In the genomic region with DNA sequence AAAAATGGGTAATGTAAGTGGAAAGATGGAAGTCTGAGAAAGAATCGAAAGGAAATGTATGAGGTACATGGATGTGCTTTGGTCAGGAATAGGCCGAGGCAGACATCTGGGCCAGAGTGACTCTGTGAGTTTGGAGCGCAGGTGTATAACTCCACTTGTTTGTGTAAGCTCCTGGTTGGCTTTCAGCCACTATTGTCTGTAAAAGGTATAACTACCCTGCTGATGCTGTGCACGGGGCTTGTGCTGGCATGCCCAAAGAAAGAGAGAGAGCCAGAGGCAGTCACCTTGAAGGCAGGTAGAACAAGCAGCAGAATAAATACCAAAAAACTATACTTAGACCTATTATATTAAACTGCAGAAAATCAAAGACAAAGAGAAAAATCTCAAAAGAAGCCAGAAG, we compare ENCODE assay signal across 1 cellular context.
TF ChIP-seq lines count a peak whose summit lies in the region.

No MANE protein-coding gene starts in this region.

TF ChIP-seq in H1, 55 proteins besides CTCF, POLR2A, EP300 and RAD21 (continued from another document):
- TF ChIP-seq, protein P1, sequence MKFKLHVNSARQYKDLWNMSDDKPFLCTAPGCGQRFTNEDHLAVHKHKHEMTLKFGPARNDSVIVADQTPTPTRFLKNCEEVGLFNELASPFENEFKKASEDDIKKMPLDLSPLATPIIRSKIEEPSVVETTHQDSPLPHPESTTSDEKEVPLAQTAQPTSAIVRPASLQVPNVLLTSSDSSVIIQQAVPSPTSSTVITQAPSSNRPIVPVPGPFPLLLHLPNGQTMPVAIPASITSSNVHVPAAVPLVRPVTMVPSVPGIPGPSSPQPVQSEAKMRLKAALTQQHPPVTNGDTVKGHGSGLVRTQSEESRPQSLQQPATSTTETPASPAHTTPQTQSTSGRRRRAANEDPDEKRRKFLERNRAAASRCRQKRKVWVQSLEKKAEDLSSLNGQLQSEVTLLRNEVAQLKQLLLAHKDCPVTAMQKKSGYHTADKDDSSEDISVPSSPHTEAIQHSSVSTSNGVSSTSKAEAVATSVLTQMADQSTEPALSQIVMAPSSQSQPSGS (IDR thresholded peaks at IDR 0.05; ENCODE audit: low read length): no peak
- no peak for TF ChIP-seq SP1 (IDR thresholded peaks at IDR 0.05; ENCODE audit: low read depth, low read length)
- TF ChIP-seq SP2 (IDR thresholded peaks at IDR 0.05; ENCODE audit: low read length): no peak
- TF ChIP-seq YY1 (IDR thresholded peaks at IDR 0.05; ENCODE audit: low read depth, low read length): no peak
- no peak for TF ChIP-seq JUND (IDR thresholded peaks at IDR 0.05; ENCODE audit: low read length)
- TF ChIP-seq HDAC2 (IDR thresholded peaks at IDR 0.05; ENCODE audit: borderline replicate concordance in 1 of 2, low read depth in 2 of 2, low read length in 2 of 2): no peak
- TF ChIP-seq CHD1 (IDR thresholded peaks at IDR 0.05; ENCODE audit: low read depth, low read length): no peak
- no peak for TF ChIP-seq SRF (IDR thresholded peaks at IDR 0.05; ENCODE audit: low read depth, low read length)
